29 cellular contexts compared by ENCODE assay signal in the genomic region with DNA sequence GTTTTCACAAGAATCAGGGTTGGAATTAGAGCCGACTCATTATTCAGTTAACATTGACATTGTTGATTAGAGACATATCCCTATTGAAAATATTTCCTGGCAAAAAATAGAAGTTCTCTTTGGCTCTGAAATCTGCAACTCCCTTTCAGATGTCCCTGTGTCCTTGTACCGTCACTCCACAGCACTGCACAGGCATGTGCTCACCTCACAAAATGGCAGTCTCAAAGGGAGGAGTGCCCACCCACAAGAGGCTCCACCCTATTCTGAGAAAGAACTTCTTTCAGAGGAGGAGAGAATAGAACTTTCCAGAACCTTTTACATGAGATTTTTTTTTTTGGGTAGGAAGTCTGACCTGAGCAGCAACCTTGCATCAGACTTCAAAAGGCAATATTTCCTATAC.
"Had no signal": no experiment of that assay in that cellular context is flagged by ENCODE, and none has a peak within 500 bp of the region (broad histone marks: within the 10 kb centered on the region; RNA-seq: fewer than 3 reads in every experiment).

No MANE protein-coding gene starts in this region.

- H3K27me3 ChIP-seq: neutrophil, right lobe of liver, sigmoid colon, stomach, thyroid gland, tibial nerve, upper lobe of left lung, vagina had no signal

- H3K36me3 Mint-ChIP-seq: stimulated activated effector memory CD8-positive, alpha-beta T cell treated with anti-CD3 and anti-CD28 coated beads, Interleukin-12 subunit alpha, Interleukin-12 subunit beta, amount 100 ng/mL, for 72 hours had no signal

- DNase-seq: naive thymus-derived CD4-positive, alpha-beta T cell; nephron progenitor cell; nucleus accumbens; posterior cingulate gyrus; psoas muscle; right cardiac atrium; right lobe of liver; sigmoid colon; small intestine; stimulated activated CD4-positive, alpha-beta T cell treated with anti-CD3 and anti-CD28 coated beads, Interleukin-15, amount 100 ng/mL, for 24 hours; stimulated activated CD4-positive, alpha-beta T cell treated with anti-CD3 and anti-CD28 coated beads, Interleukin-2, amount 100 ng/mL, for 24 hours; stimulated activated CD4-positive, alpha-beta T cell treated with anti-CD3 and anti-CD28 coated beads, Interleukin-2, amount 100 ng/mL, for 48 hours; stimulated activated CD4-positive, alpha-beta T cell treated with anti-CD3 and anti-CD28 coated beads, Interleukin-4, amount 100 ng/mL, for 24 hours; stimulated activated naive B cell treated with anti-CD40 and anti-IgM and Interleukin-4, amounts not matched to agents 10 μg/mL and 1 μg/mL and 100 μg/mL, for 72 hours; stimulated activated naive CD4-positive, alpha-beta T cell treated with Interleukin-2 at 50 U/mL for 16 hours; stomach; thyroid gland; trophoblast cell; upper lobe of left lung had no signal

- H3K4me3 Mint-ChIP-seq: natural killer cell treated with Interleukin-12 subunit alpha and Interleukin-12 subunit beta and Interleukin-15 and Interleukin-18, amount 100 ng/mL, for 72 hours; nephron progenitor cell; neural crest cell; stimulated activated effector memory CD8-positive, alpha-beta T cell treated with anti-CD3 and anti-CD28 coated beads, Interleukin-12 subunit alpha, Interleukin-12 subunit beta, amount 100 ng/mL, for 72 hours; stimulated activated naive B cell treated with anti-CD40 and anti-IgM and Interleukin-4, amounts not matched to agents 10 μg/mL and 1 μg/mL and 100 μg/mL, for 72 hours; stimulated activated naive CD8-positive, alpha-beta T cell treated with anti-CD3 and anti-CD28 coated beads, Interleukin-15, Interleukin-2, amounts not matched to agents 100 ng/mL and 50 ng/mL, for 24 hours had no signal

- H3K4me3 ChIP-seq: psoas muscle, right lobe of liver, sigmoid colon, stomach, thoracic aorta, thyroid gland, tibial nerve, upper lobe of left lung, vagina had no signal

- FAIRE-seq: small intestine, urothelium cell line had no signal

- H3K9me3 Mint-ChIP-seq: natural killer cell treated with Interleukin-12 subunit alpha and Interleukin-12 subunit beta and Interleukin-15 and Interleukin-18, amount 100 ng/mL, for 72 hours; neural crest cell; stimulated activated effector memory CD8-positive, alpha-beta T cell treated with anti-CD3 and anti-CD28 coated beads, Interleukin-12 subunit alpha, Interleukin-12 subunit beta, amount 100 ng/mL, for 72 hours; stimulated activated naive CD8-positive, alpha-beta T cell treated with anti-CD3 and anti-CD28 coated beads, Interleukin-15, Interleukin-2, amounts not matched to agents 100 ng/mL and 50 ng/mL, for 24 hours had no signal

- H3K27me3 Mint-ChIP-seq: stimulated activated naive CD8-positive, alpha-beta T cell treated with anti-CD3 and anti-CD28 coated beads, Interleukin-15, Interleukin-2, amounts not matched to agents 100 ng/mL and 50 ng/mL, for 24 hours had no signal

- H3K36me3 ChIP-seq: neutrophil, right lobe of liver, sigmoid colon, stomach, thoracic aorta, thyroid gland, tibial nerve, upper lobe of left lung, vagina had no signal

- H2AFZ ChIP-seq: parathyroid adenoma had no signal

- H3K27ac Mint-ChIP-seq: natural killer cell treated with Interleukin-12 subunit alpha and Interleukin-12 subunit beta and Interleukin-15 and Interleukin-18, amount 100 ng/mL, for 72 hours; nephron progenitor cell; stimulated activated effector memory CD8-positive, alpha-beta T cell treated with anti-CD3 and anti-CD28 coated beads, Interleukin-12 subunit alpha, Interleukin-12 subunit beta, amount 100 ng/mL, for 72 hours; stimulated activated naive B cell treated with anti-CD40 and anti-IgM and Interleukin-4, amounts not matched to agents 10 μg/mL and 1 μg/mL and 100 μg/mL, for 72 hours; stimulated activated naive CD8-positive, alpha-beta T cell treated with anti-CD3 and anti-CD28 coated beads, Interleukin-15, Interleukin-2, amounts not matched to agents 100 ng/mL and 50 ng/mL, for 24 hours had no signal

- H3K27ac ChIP-seq: neutrophil, parathyroid adenoma, psoas muscle, right lobe of liver, sigmoid colon, stomach, thoracic aorta, thyroid gland, tibial nerve, upper lobe of left lung, vagina had no signal

- H3K79me2 ChIP-seq: parathyroid adenoma had no signal

- ATAC-seq: naive thymus-derived CD4-positive, alpha-beta T cell; natural killer cell treated with Interleukin-12 subunit alpha and Interleukin-12 subunit beta and Interleukin-15 and Interleukin-18, amount 100 ng/mL, for 72 hours; psoas muscle; right cardiac atrium; right lobe of liver; stimulated activated effector memory CD8-positive, alpha-beta T cell treated with anti-CD3 and anti-CD28 coated beads, Interleukin-12 subunit alpha, Interleukin-12 subunit beta, amount 100 ng/mL, for 72 hours; stimulated activated naive B cell treated with anti-CD40 and anti-IgM and Interleukin-4, amounts not matched to agents 10 μg/mL and 1 μg/mL and 100 μg/mL, for 72 hours had no signal

- H3K9me3 ChIP-seq: neutrophil, right lobe of liver, stomach, thoracic aorta, thyroid gland, vagina had no signal

- H3K4me1 ChIP-seq: parathyroid adenoma, psoas muscle, right lobe of liver, sigmoid colon, stomach, thyroid gland, tibial nerve, upper lobe of left lung, vagina had no signal

- H3K4me1 Mint-ChIP-seq: nephron progenitor cell, neural crest cell had no signal
